ENCODE assay signal across 10 cellular contexts in genomic region chr5:93717162-93717561, GRCh38. TPM values are rescaled to one million over a fixed set of nuclear protein-coding genes. Genes with fewer than 3 reads are reported as not detected.
DNase-seq lines count a peak whose midpoint lies in the region; ATAC-seq, FAIRE-seq and TF ChIP-seq lines count a peak whose summit lies in the region.
"Had no signal": no experiment of that assay in that cellular context is flagged by ENCODE, and none has a peak within 500 bp of the region (broad histone marks: within the 10 kb centered on the region; RNA-seq: fewer than 3 reads in every experiment).

No MANE protein-coding gene starts in this region.

- DNase-seq in GM23248: peak; percentile 56
- peak; percentile 34 for DNase-seq in NCI-H2227 treated with DMSO at 0.1 percent for 48 hours (lab: John Stamatoyannopoulos, UW)
- DNase-seq in cardiac fibroblast (ENCODE audit: low read depth in 2 of 2): peak; percentile 68 to 82
- peak; percentile 4 for DNase-seq in midbrain (lab: John Stamatoyannopoulos, UW)
- no peak for DNase-seq in frontal cortex (ENCODE audit: low spot score in 2 of 2)
- DNase-seq in T-helper 17 cell: no peak
- DNase-seq in Caco-2: no peak
- DNase-seq: amniotic stem cell, NCI-H187 had no signal

- no peaks in the 10 kb centered on the region for H3F3A ChIP-seq in GM23248 (ENCODE audit: insufficient read depth)

- no peaks in the 10 kb centered on the region for H3K27me3 ChIP-seq in GM23248 (replicated peaks; ENCODE audit: insufficient read depth)
- H3K27me3 ChIP-seq in Caco-2 (replicated peaks; ENCODE audit: control insufficient read depth, insufficient read depth, low read length): no peaks in the 10 kb centered on the region

- no peak overlapping the region for H3K4me2 ChIP-seq in GM23248 (ENCODE audit: unreplicated experiment)

- H3K9me3 Mint-ChIP-seq in Caco-2 (ENCODE audit: unreplicated experiment): no peaks in the 10 kb centered on the region

- CTCF ChIA-PET in Caco-2 (lab: Charles Lee): no interaction called here

- H3K36me3 Mint-ChIP-seq in T-helper 17 cell (ENCODE audit: low read depth) (peaks cover 4% of the 10 kb centered on the region), Caco-2 (ENCODE audit: insufficient read depth, unreplicated experiment) (no peaks in the 10 kb centered on the region)

- no peaks in the 10 kb centered on the region for H3K27me3 Mint-ChIP-seq in T-helper 17 cell
- H3K27me3 Mint-ChIP-seq in Caco-2 (ENCODE audit: insufficient read depth, unreplicated experiment): no peaks in the 10 kb centered on the region

- H3K27ac Mint-ChIP-seq in T-helper 17 cell (no peak overlapping the region), Caco-2 (ENCODE audit: unreplicated experiment) (no peak overlapping the region)

- H3K36me3 ChIP-seq in GM23248 (ENCODE audit: low read depth): no peaks in the 10 kb centered on the region
- no peaks in the 10 kb centered on the region for H3K36me3 ChIP-seq in Caco-2 (ENCODE audit: control insufficient read depth, insufficient read depth, low read length)

- intact Hi-C loops in Caco-2 (cut with micrococcal nuclease; ENCODE audit: unreplicated experiment): loop anchor here (5.0 kb wide), 1 partner anchor 95 kb away; no protein-coding TSS in a partner anchor

- BruUV-seq in Caco-2 (replicated peaks; lab: Mats Ljungman, UMichigan): no TSS peak

- H3K4me3 ChIP-seq in GM23248 (no peak overlapping the region), cardiac fibroblast (replicated peaks in 1 of 2; ENCODE audit: low read depth in 2 of 2, low read length in 2 of 2) (no peak overlapping the region), Caco-2 (ENCODE audit: low read depth, low read length) (no peak overlapping the region)

- H3K9me2 ChIP-seq in GM23248 (ENCODE audit: insufficient read depth): no peaks in the 10 kb centered on the region

- no peak overlapping the region for H3K4me3 Mint-ChIP-seq in T-helper 17 cell
- no peak overlapping the region for H3K4me3 Mint-ChIP-seq in Caco-2 (ENCODE audit: unreplicated experiment)

- no peak overlapping the region for H3K9ac ChIP-seq in GM23248

- TF ChIP-seq CTCF in cardiac fibroblast (IDR thresholded peaks at IDR 0.05; ENCODE audit: low read depth, low read length): no peak
- TF ChIP-seq CTCF in Caco-2 (IDR thresholded peaks at IDR 0.05; ENCODE audit: insufficient read depth in 1 of 2, low read depth in 1 of 2, low read length in 1 of 2, severe bottlenecking in 1 of 2, unreplicated experiment in 1 of 2): no peak

- FAIRE-seq in frontal cortex (lab: Jason Lieb, UNC): no peak

- no peak overlapping the region for H2AFZ ChIP-seq in GM23248

- in situ Hi-C loops in GM23248 (cut with MboI): no loop called here

- no peaks in the 10 kb centered on the region for H3K9me3 ChIP-seq in GM23248 (ENCODE audit: low read depth)
- no peaks in the 10 kb centered on the region for H3K9me3 ChIP-seq in T-helper 17 cell (ENCODE audit: control insufficient read depth, low read length, poor library complexity, severe bottlenecking)
- no peaks in the 10 kb centered on the region for H3K9me3 ChIP-seq in Caco-2

- no peak overlapping the region for H3K27ac ChIP-seq in GM23248

- POLR2A ChIA-PET in Caco-2 (lab: Charles Lee): no interaction called here

- H4K20me1 ChIP-seq in GM23248 (ENCODE audit: insufficient read depth): no peaks in the 10 kb centered on the region

- WGBS in GM23248 (ENCODE audit: low coverage in 1 of 2, low lambda C conversion rate in 2 of 2, missing lambda C conversion rate in 2 of 2), 2 experiments: 70 to 72% methylated on average over 4 of the region's 4 CpGs

- H3K4me1 ChIP-seq in GM23248 (ENCODE audit: insufficient read depth) (no peaks in the 10 kb centered on the region), Caco-2 (peaks cover 14% of the 10 kb centered on the region)

- ATAC-seq in T-helper 17 cell (no peak), HG03095 (IDR thresholded peaks at IDR 0.05; ENCODE audit: unreplicated experiment) (no peak)

- no peaks in the 10 kb centered on the region for H3K79me2 ChIP-seq in GM23248 (ENCODE audit: insufficient read depth)

- H3K4me1 Mint-ChIP-seq in T-helper 17 cell: peaks cover 13% of the 10 kb centered on the region
- H3K4me1 Mint-ChIP-seq in Caco-2 (ENCODE audit: low read depth, unreplicated experiment): peaks cover 17% of the 10 kb centered on the region

RNA-seq across cellular contexts. Expression of gene POU5F2, which starts 24.2 kb away (rescaled TPM):
- 0.32 and 0.76 TPM in 2 replicates for total RNA-seq in GM23248 (2014; rRNA removed; shearing (Covaris generic))
- polyA plus RNA-seq in GM23248 (2016; fragmentation: Nextera tagmentation; extraction: Ambion mirVana): 0.08 and 0.16 TPM in 2 replicates
- total RNA-seq in frontal cortex (2.0 TPM), T-helper 17 cell (1 to 10 TPM; 2.2 to 2.9 TPM), Caco-2 (2022) (0.59 and 0.95 TPM in 2 replicates)

Comparison
In these comparisons a context has a peak if more than half of its experiments do, and no peak if none do; other contexts are left out.
1. DNase-seq: peak in GM23248 (single experiment), NCI-H2227 treated with DMSO at 0.1 percent for 48 hours (single experiment), cardiac fibroblast (2 of 2) and midbrain (single experiment); none in frontal cortex (0 of 2), T-helper 17 cell (0 of 3) and Caco-2 (0 of 2).